31 cellular contexts compared by ENCODE assay signal in genomic region chr21:32981096-32981495, GRCh38. TPM values are rescaled to one million over a fixed set of nuclear protein-coding genes. Genes with fewer than 3 reads are reported as not detected.
"Had no signal": no experiment of that assay in that cellular context is flagged by ENCODE, and none has a peak within 500 bp of the region (broad histone marks: within the 10 kb centered on the region; RNA-seq: fewer than 3 reads in every experiment).

No MANE protein-coding gene starts in this region.

- H3K4me3 ChIP-seq: stomach, suprapubic skin, testis, thoracic aorta, thyroid gland, tibial artery, tibial nerve, transverse colon, upper lobe of left lung, upper lobe of right lung, uterus, vagina had no signal

- H3K36me3 Mint-ChIP-seq: stimulated activated effector memory CD8-positive, alpha-beta T cell treated with anti-CD3 and anti-CD28 coated beads, Interleukin-12 subunit alpha, Interleukin-12 subunit beta, amount 100 ng/mL, for 72 hours; stimulated activated memory B cell treated with anti-CD40 and anti-IgM and Interleukin-4, amounts not matched to agents 10 μg/mL and 1 μg/mL and 100 μg/mL, for 72 hours; stimulated activated naive B cell treated with anti-CD40 and anti-IgM and Interleukin-4, amounts not matched to agents 10 μg/mL and 1 μg/mL and 100 μg/mL, for 72 hours; type B pancreatic cell had no signal

- H3K9me3 Mint-ChIP-seq: stimulated activated effector memory CD8-positive, alpha-beta T cell treated with anti-CD3 and anti-CD28 coated beads, Interleukin-12 subunit alpha, Interleukin-12 subunit beta, amount 100 ng/mL, for 72 hours; stimulated activated naive B cell treated with anti-CD40 and anti-IgM and Interleukin-4, amounts not matched to agents 10 μg/mL and 1 μg/mL and 100 μg/mL, for 72 hours; stimulated activated naive CD8-positive, alpha-beta T cell treated with anti-CD3 and anti-CD28 coated beads, Interleukin-15, amount 100 ng/mL, for 72 hours; stimulated activated naive CD8-positive, alpha-beta T cell treated with anti-CD3 and anti-CD28 coated beads, Interleukin-15, Interleukin-2, amounts not matched to agents 100 ng/mL and 50 ng/mL, for 24 hours; type B pancreatic cell had no signal

- DNase-seq: stimulated activated CD4-positive, alpha-beta T cell treated with anti-CD3 and anti-CD28 coated beads, Interleukin-2, amount 100 ng/mL, for 48 hours; stimulated activated CD4-positive, alpha-beta T cell treated with anti-CD3 and anti-CD28 coated beads, Interleukin-4, amount 100 ng/mL, for 1 hour; stimulated activated CD4-positive, alpha-beta T cell treated with anti-CD3 and anti-CD28 coated beads, Interleukin-4, amount 100 ng/mL, for 24 hours; stimulated activated CD4-positive, alpha-beta T cell treated with anti-CD3 and anti-CD28 coated beads, Interleukin-4, amount 100 ng/mL, for 4 hours; stimulated activated CD8-positive, alpha-beta memory T cell treated with anti-CD3 and anti-CD28 coated beads, Interleukin-4, amount 100 ng/mL, for 48 hours; stimulated activated naive B cell treated with anti-CD40 and anti-IgM and Interleukin-4, amounts not matched to agents 10 μg/mL and 1 μg/mL and 100 μg/mL, for 72 hours; stimulated activated naive CD4-positive, alpha-beta T cell; stimulated activated naive CD4-positive, alpha-beta T cell treated with Interleukin-2 at 50 U/mL for 16 hours; stimulated activated naive CD8-positive, alpha-beta T cell treated with anti-CD3 and anti-CD28 coated beads, Interleukin-15, amount 100 ng/mL, for 72 hours; stimulated activated naive CD8-positive, alpha-beta T cell treated with anti-CD3 and anti-CD28 coated beads, Interleukin-15, Interleukin-2, amounts not matched to agents 100 U/mL and 50 U/mL, for 24 hours; stomach; substantia nigra; testis; thyroid gland; tibial artery; transverse colon; trophoblast cell; upper lobe of left lung; upper lobe of right lung; uterus had no signal

- H3K27me3 ChIP-seq: testis, tibial nerve, uterus, vagina had no signal

- H3K4me3 Mint-ChIP-seq: stimulated activated effector memory CD8-positive, alpha-beta T cell treated with anti-CD3 and anti-CD28 coated beads, Interleukin-12 subunit alpha, Interleukin-12 subunit beta, amount 100 ng/mL, for 72 hours; stimulated activated memory B cell treated with anti-CD40 and anti-IgM and Interleukin-4, amounts not matched to agents 10 μg/mL and 1 μg/mL and 100 μg/mL, for 72 hours; stimulated activated naive B cell treated with anti-CD40 and anti-IgM and Interleukin-4, amounts not matched to agents 10 μg/mL and 1 μg/mL and 100 μg/mL, for 72 hours; stimulated activated naive CD8-positive, alpha-beta T cell treated with anti-CD3 and anti-CD28 coated beads, Interleukin-15, amount 100 ng/mL, for 72 hours; stimulated activated naive CD8-positive, alpha-beta T cell treated with anti-CD3 and anti-CD28 coated beads, Interleukin-15, Interleukin-2, amounts not matched to agents 100 ng/mL and 50 ng/mL, for 24 hours; type B pancreatic cell had no signal

- ATAC-seq: stimulated activated effector memory CD8-positive, alpha-beta T cell treated with anti-CD3 and anti-CD28 coated beads, Interleukin-12 subunit alpha, Interleukin-12 subunit beta, amount 100 ng/mL, for 72 hours; stimulated activated memory B cell treated with anti-CD40 and anti-IgM and Interleukin-4, amounts not matched to agents 10 μg/mL and 1 μg/mL and 100 μg/mL, for 72 hours; stimulated activated naive B cell treated with anti-CD40 and anti-IgM and Interleukin-4, amounts not matched to agents 10 μg/mL and 1 μg/mL and 100 μg/mL, for 72 hours; stimulated activated naive CD8-positive, alpha-beta T cell treated with anti-CD3 and anti-CD28 coated beads, Interleukin-15, amount 100 ng/mL, for 72 hours; stimulated activated naive CD8-positive, alpha-beta T cell treated with anti-CD3 and anti-CD28 coated beads, Interleukin-15, Interleukin-2, amounts not matched to agents 100 U/mL and 50 U/mL, for 24 hours; upper lobe of right lung had no signal

- H3K27ac ChIP-seq: stomach, suprapubic skin, testis, thoracic aorta, thyroid gland, tibial artery, tibial nerve, transverse colon, upper lobe of left lung, upper lobe of right lung, uterus, vagina had no signal

- H3K9me3 ChIP-seq: stomach, suprapubic skin, testis, thoracic aorta, thyroid gland, tibial artery, tibial nerve, transverse colon, upper lobe of left lung, upper lobe of right lung, uterus, vagina had no signal

- H3K4me1 Mint-ChIP-seq: stimulated activated effector memory CD8-positive, alpha-beta T cell treated with anti-CD3 and anti-CD28 coated beads, Interleukin-12 subunit alpha, Interleukin-12 subunit beta, amount 100 ng/mL, for 72 hours; stimulated activated memory B cell treated with anti-CD40 and anti-IgM and Interleukin-4, amounts not matched to agents 10 μg/mL and 1 μg/mL and 100 μg/mL, for 72 hours; stimulated activated naive B cell treated with anti-CD40 and anti-IgM and Interleukin-4, amounts not matched to agents 10 μg/mL and 1 μg/mL and 100 μg/mL, for 72 hours; stimulated activated naive CD8-positive, alpha-beta T cell treated with anti-CD3 and anti-CD28 coated beads, Interleukin-15, amount 100 ng/mL, for 72 hours had no signal

- H3K36me3 ChIP-seq: stomach, suprapubic skin, thoracic aorta, thyroid gland, tibial artery, tibial nerve, transverse colon, upper lobe of left lung, upper lobe of right lung, uterus, vagina had no signal

- H3K4me1 ChIP-seq: stomach, suprapubic skin, testis, thyroid gland, tibial artery, transverse colon, upper lobe of left lung, upper lobe of right lung, uterus, vagina had no signal

- H3K27ac Mint-ChIP-seq: stimulated activated effector memory CD8-positive, alpha-beta T cell treated with anti-CD3 and anti-CD28 coated beads, Interleukin-12 subunit alpha, Interleukin-12 subunit beta, amount 100 ng/mL, for 72 hours; stimulated activated memory B cell treated with anti-CD40 and anti-IgM and Interleukin-4, amounts not matched to agents 10 μg/mL and 1 μg/mL and 100 μg/mL, for 72 hours; stimulated activated naive B cell treated with anti-CD40 and anti-IgM and Interleukin-4, amounts not matched to agents 10 μg/mL and 1 μg/mL and 100 μg/mL, for 72 hours; stimulated activated naive CD8-positive, alpha-beta T cell treated with anti-CD3 and anti-CD28 coated beads, Interleukin-15, amount 100 ng/mL, for 72 hours; stimulated activated naive CD8-positive, alpha-beta T cell treated with anti-CD3 and anti-CD28 coated beads, Interleukin-15, Interleukin-2, amounts not matched to agents 100 ng/mL and 50 ng/mL, for 24 hours; type B pancreatic cell had no signal

RNA-seq across cellular contexts. Expression of gene OLIG2, which starts 44.6 kb away (rescaled TPM):
- total RNA-seq: stomach, subcutaneous adipose tissue, suprapubic skin, testis, thoracic aorta, transverse colon, upper lobe of left lung, upper lobe of right lung, ureter, urinary bladder, uterus, vagina had no signal
- polyA plus RNA-seq: stomach, urinary bladder had no signal
